In genomic region chr1:203453016-203453415, GRCh38 we compare ENCODE assay signal across 22 cellular contexts. TPM values are rescaled to one million over a fixed set of nuclear protein-coding genes. Genes with fewer than 3 reads are reported as not detected.
A peak's percentile ranks its signal among the peaks of the same experiment; 100 is the strongest.
DNase-seq lines count a peak whose midpoint lies in the region; ATAC-seq and TF ChIP-seq lines count a peak whose summit lies in the region.
"Had no signal": no experiment of that assay in that cellular context is flagged by ENCODE, and none has a peak within 500 bp of the region (broad histone marks: within the 10 kb centered on the region; RNA-seq: fewer than 3 reads in every experiment).

No MANE protein-coding gene starts in this region.

- no peak for ATAC-seq in HG03432 (IDR thresholded peaks at IDR 0.05; ENCODE audit: unreplicated experiment)
- ATAC-seq: HCT116 had no signal

- TF ChIP-seq CTCF in OCI-LY7 (conservative IDR thresholded peaks at IDR 0.05; ENCODE audit: low read length) = no peak

- H3K79me2 ChIP-seq in OCI-LY7 (ENCODE audit: insufficient read depth, low read depth, low read length) = no peaks in the 10 kb centered on the region
- no peaks in the 10 kb centered on the region for H3K79me2 ChIP-seq in trophoblast cell (ENCODE audit: control insufficient read depth, insufficient read depth, low read length, poor library complexity)

- H4K91ac ChIP-seq in trophoblast cell (ENCODE audit: low read depth, low read length) = no peak overlapping the region

- H3K23ac ChIP-seq in trophoblast cell (ENCODE audit: low read length) = peak overlapping the region; percentile 64

- no peak overlapping the region for H2BK12ac ChIP-seq in trophoblast cell (ENCODE audit: low read length)

- no peak overlapping the region for H3K27ac ChIP-seq in BLaER1 treated with 17β-estradiol and CSF1 and Interleukin-3, amounts not matched to agents 10 nM and 100 nM
- H3K27ac ChIP-seq in OCI-LY7 (ENCODE audit: low read depth, low read length, poor library complexity, severe bottlenecking) = peak overlapping the region; percentile 61
- no peak overlapping the region for H3K27ac ChIP-seq in trophoblast cell (ENCODE audit: low read depth, low read length)
- H3K27ac ChIP-seq: 22Rv1, SJSA1 had no signal

- no peak overlapping the region for H3K4ac ChIP-seq in trophoblast cell (ENCODE audit: low read depth, low read length)

- no peak overlapping the region for H2AK5ac ChIP-seq in trophoblast cell (ENCODE audit: low read length)

- H4K8ac ChIP-seq in trophoblast cell (ENCODE audit: low read depth, low read length) = no peak overlapping the region

- H2BK5ac ChIP-seq in trophoblast cell (ENCODE audit: low read depth, low read length, poor library complexity) = no peak overlapping the region

- H3K27me3 ChIP-seq in BLaER1 treated with 17β-estradiol and CSF1 and Interleukin-3, amounts not matched to agents 10 nM and 100 nM = no peaks in the 10 kb centered on the region
- H3K27me3 ChIP-seq in trophoblast cell (ENCODE audit: insufficient read depth, low read length) = no peaks in the 10 kb centered on the region
- H3K27me3 ChIP-seq: BE2C, SJSA1 had no signal

- H3K4me2 ChIP-seq in BLaER1 treated with 17β-estradiol and CSF1 and Interleukin-3, amounts not matched to agents 10 nM and 100 nM = peak overlapping the region in 6 of 11 experiments; percentile 0 to 34 (median 12); a peak in 4 of 22 replicates
- H3K4me2 ChIP-seq in OCI-LY7 (ENCODE audit: low read length) (peak overlapping the region; percentile 57), trophoblast cell (ENCODE audit: low read length) (no peak overlapping the region)

- CTCF ChIA-PET in OCI-LY7 (lab: Charles Lee; ENCODE audit: unreplicated experiment) = interaction anchor here (0.5 to 1.3 kb wide), 2 partner anchors 11 to 184 kb away, joined by 3 read pairs; no protein-coding TSS in a partner anchor

- no TSS peak for BruUV-seq in OCI-LY7 (replicated peaks; lab: Mats Ljungman, UMichigan)

- H3K36me3 ChIP-seq in BLaER1 treated with 17β-estradiol and CSF1 and Interleukin-3, amounts not matched to agents 10 nM and 100 nM = no peaks in the 10 kb centered on the region
- H3K36me3 ChIP-seq in OCI-LY7 (ENCODE audit: insufficient read depth, low read length) (no peaks in the 10 kb centered on the region), trophoblast cell (ENCODE audit: control insufficient read depth in 1 of 2, insufficient read depth in 2 of 2, low read length in 2 of 2) (no peaks in the 10 kb centered on the region)
- H3K36me3 ChIP-seq: BE2C, SJSA1 had no signal

- H3K9me3 ChIP-seq in BLaER1 treated with 17β-estradiol and CSF1 and Interleukin-3, amounts not matched to agents 10 nM and 100 nM (replicated peaks in 1 of 11) = no peaks in the 10 kb centered on the region
- H3K9me3 ChIP-seq in OCI-LY7 (ENCODE audit: low read length) = no peaks in the 10 kb centered on the region
- H3K9me3 ChIP-seq in trophoblast cell (ENCODE audit: insufficient read depth, low read depth, low read length) = no peaks in the 10 kb centered on the region
- H3K9me3 ChIP-seq: BE2C, SJSA1 had no signal

- no peaks in the 10 kb centered on the region for H3K9me2 ChIP-seq in OCI-LY7 (ENCODE audit: insufficient read depth, low read length)

- H4K20me1 ChIP-seq in BLaER1 treated with 17β-estradiol and CSF1 and Interleukin-3, amounts not matched to agents 10 nM and 100 nM = no peaks in the 10 kb centered on the region
- H4K20me1 ChIP-seq in OCI-LY7 (ENCODE audit: insufficient read depth, low read length) = no peaks in the 10 kb centered on the region

- WGBS in trophoblast cell (ENCODE audit: extremely low coverage, insufficient coverage, insufficient read length) = no CpG with 5 or more reads among the region's 5 CpGs

- no peak overlapping the region for H2BK120ac ChIP-seq in trophoblast cell (ENCODE audit: insufficient read depth, low read length, poor library complexity)

- no peak overlapping the region for H4K12ac ChIP-seq in trophoblast cell (ENCODE audit: low read depth, low read length)

- no peak overlapping the region for H3K4me3 ChIP-seq in BLaER1 treated with 17β-estradiol and CSF1 and Interleukin-3, amounts not matched to agents 10 nM and 100 nM
- H3K4me3 ChIP-seq in OCI-LY7 (ENCODE audit: low read depth, low read length, poor library complexity, severe bottlenecking) (peak overlapping the region; percentile 31), trophoblast cell (ENCODE audit: low read depth, low read length) (no peak overlapping the region)
- H3K4me3 ChIP-seq: SJSA1 had no signal

- DNase-seq in DMS153 treated with DMSO at 0.1 percent for 48 hours (lab: John Stamatoyannopoulos, UW; ENCODE audit: unreplicated experiment) (peak; percentile 29), DMS153 (lab: John Stamatoyannopoulos, UW) (no peak), OCI-LY7 (ENCODE audit: low spot score) (no peak), trophoblast cell (no peak), cerebellum (ENCODE audit: low spot score) (no peak), LoVo (ENCODE audit: low spot score) (no peak)
- DNase-seq: BE2C; CD4-positive, alpha-beta memory T cell; DMS53; GOT3; NCI-H1105 treated with DMSO at 0.1 percent for 48 hours; NCI-H187; NCI-H748 treated with DMSO at 0.1 percent for 48 hours; SW 1271; T-helper 2 cell had no signal

- H3K4me1 ChIP-seq in BLaER1 treated with 17β-estradiol and CSF1 and Interleukin-3, amounts not matched to agents 10 nM and 100 nM = peaks cover 8 to 32% (median 19%) of the 10 kb centered on the region in 10 experiments
- H3K4me1 ChIP-seq in OCI-LY7 (ENCODE audit: insufficient read depth, low read length, poor library complexity, severe bottlenecking) (peaks cover 93% of the 10 kb centered on the region), trophoblast cell (ENCODE audit: control insufficient read depth in 1 of 2, insufficient read depth in 2 of 2, low read length in 2 of 2) (peaks cover 10 to 11% of the 10 kb centered on the region in 2 experiments)

- peaks cover 13% of the 10 kb centered on the region for H3K79me1 ChIP-seq in trophoblast cell (ENCODE audit: low read length)

- H3K14ac ChIP-seq in trophoblast cell (ENCODE audit: low read length) = no peak overlapping the region

- H3K18ac ChIP-seq in trophoblast cell (ENCODE audit: low read length) = no peak overlapping the region

- no peak overlapping the region for H3K9ac ChIP-seq in BLaER1 treated with 17β-estradiol and CSF1 and Interleukin-3, amounts not matched to agents 10 nM and 100 nM
- no peak overlapping the region for H3K9ac ChIP-seq in trophoblast cell (ENCODE audit: low read length)

- intact Hi-C loops in OCI-LY7 (cut with micrococcal nuclease; ENCODE audit: unreplicated experiment) = no loop called here

- POLR2A ChIA-PET in OCI-LY7 (lab: Charles Lee) = interaction anchor here (0.7 to 2.0 kb wide), 4 partner anchors 13 to 114 kb away, joined by 3 to 7 read pairs (median 4); no protein-coding TSS in a partner anchor

- H2AFZ ChIP-seq in OCI-LY7 (ENCODE audit: low read length) (peak overlapping the region; percentile 88), trophoblast cell (ENCODE audit: insufficient read depth, low read length, poor library complexity) (no peak overlapping the region)

RNA-seq across cellular contexts. Expression of gene PRELP, which starts 22.6 kb away (rescaled TPM):
- total RNA-seq in OCI-LY7 (2014; rRNA removed; shearing (Covaris generic)) = 0.03 TPM in 1 of 2 replicates, not detected in the other
- total RNA-seq in OCI-LY7 (2022) (not detected in 2 replicates), cerebellum (0.27 TPM)
- 2.3 and 2.4 TPM in 2 replicates for polyA plus RNA-seq in trophoblast cell (2013)
- total RNA-seq: CD4-positive, alpha-beta memory T cell; NCI-H460; SJSA1 had no signal
- polyA plus RNA-seq: CD4-positive, alpha-beta memory T cell had no signal

RNA-seq across cellular contexts. Expression of gene OPTC, which starts 40.9 kb away (rescaled TPM):
- not detected in 2 replicates for total RNA-seq in OCI-LY7 (2014; rRNA removed; shearing (Covaris generic))
- not detected in 2 replicates for total RNA-seq in OCI-LY7 (2022)
- polyA plus RNA-seq in trophoblast cell (2013) = 0.47 TPM in 2 replicates
- not detected for total RNA-seq in cerebellum
- total RNA-seq: CD4-positive, alpha-beta memory T cell; NCI-H460; SJSA1 had no signal
- polyA plus RNA-seq: AG04450; CD4-positive, alpha-beta memory T cell had no signal
